Comparison of ENCODE assay signal across 8 cellular contexts in the genomic region with DNA sequence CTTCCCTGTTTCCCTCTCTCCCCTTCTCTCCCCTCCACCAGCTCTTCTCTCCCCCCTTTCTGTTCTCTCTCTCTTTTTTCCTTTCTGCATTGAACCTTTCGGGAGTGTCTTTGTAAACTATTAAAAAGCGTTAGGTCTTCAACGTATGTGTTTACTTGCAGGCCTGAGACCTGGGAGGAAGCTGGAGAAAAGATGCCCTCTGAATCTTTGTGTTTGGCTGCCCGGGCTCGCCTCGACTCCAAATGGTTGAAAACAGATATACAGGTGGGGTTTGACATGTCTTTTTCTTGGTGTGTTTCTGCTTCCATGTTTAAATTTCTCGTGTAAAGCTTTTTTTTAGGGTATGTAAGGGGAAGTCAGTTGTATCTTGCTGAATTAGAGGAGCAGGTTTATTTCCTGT. TPM values are rescaled to one million over a fixed set of nuclear protein-coding genes. Genes with fewer than 3 reads are reported as not detected.
DNase-seq lines count a peak whose midpoint lies in the region; ATAC-seq and TF ChIP-seq lines count a peak whose summit lies in the region.
"Not testable (repeated sequence)": the region's sequence is repeated elsewhere in the genome, so short reads cannot be mapped to it uniquely, and the experiment has no call there.

No MANE protein-coding gene starts in this region.

- peaks cover 25% of the 10 kb centered on the region for H3K4me1 Mint-ChIP-seq in activated CD4-positive, alpha-beta memory T cell treated with anti-CD3 and anti-CD28 coated beads, Interleukin-2, amount 10 ng/mL, durations not matched to agents 7 days and 5 days
- peaks cover 27% of the 10 kb centered on the region for H3K4me1 Mint-ChIP-seq in memory B cell

- H2AFZ ChIP-seq in MM.1S (ENCODE audit: low read length) = not testable (repeated sequence)

- not testable (repeated sequence) for H3K4me1 ChIP-seq in MM.1S (ENCODE audit: low read length); breast epithelium; upper lobe of right lung

- H3K9ac ChIP-seq in MM.1S (ENCODE audit: low read length) = peak overlapping the region; percentile 61

- not testable (repeated sequence) for TF ChIP-seq POLR2A in breast epithelium (IDR thresholded peaks at IDR 0.05)

- H3F3A ChIP-seq in MM.1S (ENCODE audit: insufficient read depth, low read length) = peaks cover 12% of the 10 kb centered on the region

- H3K36me3 ChIP-seq in GM06990 (ENCODE audit: control insufficient read depth, insufficient read depth, low read length); MM.1S (replicated peaks; ENCODE audit: insufficient read depth, low read length); breast epithelium; upper lobe of right lung: not testable (repeated sequence)

- H3K79me2 ChIP-seq in MM.1S (ENCODE audit: low read length) = peaks cover 39% of the 10 kb centered on the region

- H3K36me3 Mint-ChIP-seq in activated CD4-positive, alpha-beta memory T cell treated with anti-CD3 and anti-CD28 coated beads, Interleukin-2, amount 10 ng/mL, durations not matched to agents 7 days and 5 days (ENCODE audit: low read depth) = peaks cover 11% of the 10 kb centered on the region
- peaks cover 19% of the 10 kb centered on the region for H3K36me3 Mint-ChIP-seq in memory B cell

- H3K4me3 Mint-ChIP-seq in activated CD4-positive, alpha-beta memory T cell treated with anti-CD3 and anti-CD28 coated beads, Interleukin-2, amount 10 ng/mL, durations not matched to agents 7 days and 5 days = peak overlapping the region; percentile 81
- H3K4me3 Mint-ChIP-seq in memory B cell = peak overlapping the region; percentile 93

- intact Hi-C loops in breast epithelium (cut with DNase I; ENCODE audit: low total_unique reads); upper lobe of right lung (cut with DNase I): not testable (repeated sequence)

- H3K27ac ChIP-seq in MM.1S (ENCODE audit: low read length) (peak overlapping the region; percentile 85; the same call in 1 of the 2 replicates), breast epithelium (peak overlapping the region in 1 of 2 donors; percentile 84)
- not testable (repeated sequence) for H3K27ac ChIP-seq in upper lobe of right lung

- not testable (repeated sequence) for DNase-seq in GM06990 (ENCODE audit: extremely low read depth, insufficient read length); activated CD4-positive, alpha-beta memory T cell treated with anti-CD3 and anti-CD28 coated beads, Interleukin-2, amount 10 ng/mL, durations not matched to agents 7 days and 5 days; breast epithelium (ENCODE audit: low spot score in 2 of 2); memory B cell (ENCODE audit: low spot score in 2 of 2); upper lobe of right lung
- DNase-seq in MM.1S (peak; percentile 5), foreskin fibroblast (peak in 1 of 2 donors; percentile 4), retina (peak; percentile 9)

- H3K4me3 ChIP-seq in GM06990 (replicated peaks; ENCODE audit: low read depth, low read length) = peak overlapping the region; percentile 62
- H3K4me3 ChIP-seq in MM.1S (ENCODE audit: low read length) = peak overlapping the region; percentile 53; the same call in 1 of the 2 replicates
- peak overlapping the region; percentile 42 to 67 (median 51) for H3K4me3 ChIP-seq in breast epithelium
- peak overlapping the region; percentile 54 to 58 for H3K4me3 ChIP-seq in foreskin fibroblast (ENCODE audit: low read depth in 1 of 2, low read length in 2 of 2)
- H3K4me3 ChIP-seq in upper lobe of right lung = peak overlapping the region; percentile 39

- not testable (repeated sequence) for H4K20me1 ChIP-seq in MM.1S (ENCODE audit: insufficient read depth, low read length)

- not testable (repeated sequence) for H3K27me3 ChIP-seq in GM06990 (replicated peaks; ENCODE audit: control insufficient read depth, insufficient read depth, low read length); MM.1S (replicated peaks; ENCODE audit: insufficient read depth, low read length); breast epithelium; upper lobe of right lung

- H3K4me2 ChIP-seq in MM.1S (ENCODE audit: low read depth, low read length) = not testable (repeated sequence)

- CTCF ChIA-PET in activated CD4-positive, alpha-beta memory T cell treated with anti-CD3 and anti-CD28 coated beads, Interleukin-2, amount 10 ng/mL, durations not matched to agents 7 days and 5 days (lab: Charles Lee) = not testable (repeated sequence)

- not testable (repeated sequence) for TF ChIP-seq CTCF in GM06990 (IDR thresholded peaks at IDR 0.05; ENCODE audit: insufficient read depth, low read length, poor library complexity, severe bottlenecking); MM.1S (IDR thresholded peaks at IDR 0.05; ENCODE audit: low read length); breast epithelium (IDR thresholded peaks at IDR 0.05); foreskin fibroblast (IDR thresholded peaks at IDR 0.05; ENCODE audit: low read depth, low read length); upper lobe of right lung (IDR thresholded peaks at IDR 0.05)

- H3K9me3 ChIP-seq in MM.1S (replicated peaks; ENCODE audit: insufficient read depth, low read length); breast epithelium; upper lobe of right lung: not testable (repeated sequence)

- not testable (repeated sequence) for ATAC-seq in memory B cell (ENCODE audit: low read depth); upper lobe of right lung

- peak overlapping the region; percentile 67 for H3K27ac Mint-ChIP-seq in activated CD4-positive, alpha-beta memory T cell treated with anti-CD3 and anti-CD28 coated beads, Interleukin-2, amount 10 ng/mL, durations not matched to agents 7 days and 5 days
- peak overlapping the region; percentile 83 for H3K27ac Mint-ChIP-seq in memory B cell

- not testable (repeated sequence) for H3K27me3 Mint-ChIP-seq in activated CD4-positive, alpha-beta memory T cell treated with anti-CD3 and anti-CD28 coated beads, Interleukin-2, amount 10 ng/mL, durations not matched to agents 7 days and 5 days; memory B cell

- H3K9me2 ChIP-seq in MM.1S (replicated peaks; ENCODE audit: insufficient read depth, low read length) = not testable (repeated sequence)

- not testable (repeated sequence) for H3K9me3 Mint-ChIP-seq in activated CD4-positive, alpha-beta memory T cell treated with anti-CD3 and anti-CD28 coated beads, Interleukin-2, amount 10 ng/mL, durations not matched to agents 7 days and 5 days; memory B cell

- POLR2A ChIA-PET in activated CD4-positive, alpha-beta memory T cell treated with anti-CD3 and anti-CD28 coated beads, Interleukin-2, amount 10 ng/mL, durations not matched to agents 7 days and 5 days (lab: Charles Lee) = not testable (repeated sequence)

RNA-seq across cellular contexts. Expression of a gene that starts 29.7 kb away (rescaled TPM):
- not detected for total RNA-seq in activated CD4-positive, alpha-beta memory T cell treated with anti-CD3 and anti-CD28 coated beads, Interleukin-2, amount 10 ng/mL, durations not matched to agents 7 days and 5 days
- not detected for total RNA-seq in breast epithelium
- total RNA-seq in upper lobe of right lung = not detected

RNA-seq across cellular contexts. Expression of a gene that starts 50.3 kb away (rescaled TPM):
- under 1 TPM; 0.33 to 0.38 TPM for total RNA-seq in activated CD4-positive, alpha-beta memory T cell treated with anti-CD3 and anti-CD28 coated beads, Interleukin-2, amount 10 ng/mL, durations not matched to agents 7 days and 5 days
- total RNA-seq in breast epithelium (under 1 TPM in 2 of 3 donors, not detected in 1; under 0.01 to 0.44 TPM), upper lobe of right lung (0.20 TPM)
